16 cellular contexts compared by ENCODE assay signal in genomic region chr17:69344939-69345338, GRCh38. TPM values are rescaled to one million over a fixed set of nuclear protein-coding genes. Genes with fewer than 3 reads are reported as not detected.
DNase-seq lines count a peak whose midpoint lies in the region; ATAC-seq lines count a peak whose summit lies in the region.
"Had no signal": no experiment of that assay in that cellular context is flagged by ENCODE, and none has a peak within 500 bp of the region (broad histone marks: within the 10 kb centered on the region; RNA-seq: fewer than 3 reads in every experiment).

No MANE protein-coding gene starts in this region.

- DNase-seq in HT-29 (ENCODE audit: low spot score) (peak; percentile 65), amniotic epithelial cell (ENCODE audit: low read depth) (peak; percentile 10), myocyte (ENCODE audit: low read depth) (peak; percentile 1), NCI-H1105 (lab: John Stamatoyannopoulos, UW) (no peak), retina (no peak)
- DNase-seq: BE2C; CD8-positive, alpha-beta T cell; DND-41; NCI-H146; NCI-H345; NCI-H69; NK-92 treated with Interleukin-12 subunit alpha and Interleukin-12 subunit beta, amount 100 ng/mL, for 24 hours; SK-N-SH had no signal

- ATAC-seq in HG02759 (IDR thresholded peaks at IDR 0.05; ENCODE audit: unreplicated experiment) (no peak), HG02571 (IDR thresholded peaks at IDR 0.05; ENCODE audit: unreplicated experiment) (no peak)
- ATAC-seq: CD8-positive, alpha-beta T cell; Right ventricle myocardium inferior had no signal

RNA-seq across cellular contexts. Expression of gene ABCA5, which starts 18.0 kb away (rescaled TPM):
- 0.97 and 1.9 TPM in 2 replicates for total RNA-seq in HT-29 (2014; rRNA removed; shearing (Covaris generic))
- 1.1 and 1.2 TPM in 2 replicates for total RNA-seq in myocyte
- polyA plus RNA-seq in myocyte (2012), result 0.30 TPM

Comparison
In these comparisons a context has a peak if more than half of its experiments do, and no peak if none do; other contexts are left out.
1. DNase-seq: peak in HT-29 (single experiment), amniotic epithelial cell (single experiment) and myocyte (single experiment); none in NCI-H1105 (single experiment) and retina (single experiment).